8 cellular contexts compared by ENCODE assay signal in the genomic region with DNA sequence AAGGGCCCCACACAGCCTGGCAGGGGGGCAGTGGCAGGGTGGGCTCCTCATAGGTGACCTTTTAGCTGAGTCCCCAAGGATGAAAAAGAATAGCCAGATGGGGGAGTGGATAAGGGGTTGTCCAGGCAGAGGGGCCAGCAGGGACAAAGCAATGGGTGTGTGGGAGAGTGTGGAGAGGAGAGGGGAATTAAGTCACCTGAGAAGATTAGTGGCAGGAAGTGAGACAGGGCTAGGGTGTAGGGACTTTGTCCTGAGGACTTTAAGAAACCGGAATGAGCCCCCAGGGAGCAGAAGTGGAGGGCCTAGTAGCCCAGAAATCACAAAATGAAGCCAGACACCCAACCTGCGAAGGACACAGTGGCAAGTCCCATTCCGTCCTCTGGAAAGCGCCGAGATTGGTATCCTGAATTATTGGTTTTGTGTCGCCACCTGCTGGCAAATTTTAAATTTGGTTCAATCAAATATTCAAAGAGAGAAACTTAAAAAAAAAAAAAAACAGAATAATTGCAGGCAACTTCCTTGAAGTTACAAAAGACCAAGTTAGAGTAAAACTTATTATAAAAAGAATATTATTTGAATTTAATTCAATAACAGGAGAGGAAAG.
DNase-seq lines count a peak whose midpoint lies in the region; ATAC-seq and TF ChIP-seq lines count a peak whose summit lies in the region.

No MANE protein-coding gene starts in this region.

- H3K36me3 ChIP-seq in hepatocyte (replicated peaks; ENCODE audit: insufficient read depth, low read depth), result no peaks in the 10 kb centered on the region

- H3K4me1 ChIP-seq in hepatocyte (ENCODE audit: insufficient read depth), result no peaks in the 10 kb centered on the region

- no peaks in the 10 kb centered on the region for H3K9me3 ChIP-seq in hepatocyte (ENCODE audit: low read depth)

- H3K27me3 Mint-ChIP-seq in activated naive CD8-positive, alpha-beta T cell treated with anti-CD3 and anti-CD28 coated beads, Interleukin-2, amount 50 U/mL, for 24 hours, result peaks cover 5% of the 10 kb centered on the region

- H3K27ac Mint-ChIP-seq in activated naive CD8-positive, alpha-beta T cell treated with anti-CD3 and anti-CD28 coated beads, Interleukin-2, amount 50 U/mL, for 24 hours, result no peak overlapping the region

- H3K4me3 ChIP-seq in hepatocyte, result no peak overlapping the region

- H3K4me3 Mint-ChIP-seq in activated naive CD8-positive, alpha-beta T cell treated with anti-CD3 and anti-CD28 coated beads, Interleukin-2, amount 50 U/mL, for 24 hours, result no peak overlapping the region

- no peak for ATAC-seq in activated naive CD8-positive, alpha-beta T cell treated with anti-CD3 and anti-CD28 coated beads, Interleukin-2, amount 50 U/mL, for 24 hours
- ATAC-seq in HG03520 (IDR thresholded peaks at IDR 0.05; ENCODE audit: unreplicated experiment), result no peak

- no peak overlapping the region for H3K27ac ChIP-seq in hepatocyte

- WGBS in hepatocyte (ENCODE audit: low lambda C conversion rate, missing lambda C conversion rate), result 15% methylated on average over 6 of the region's 6 CpGs

- H3K36me3 Mint-ChIP-seq in activated naive CD8-positive, alpha-beta T cell treated with anti-CD3 and anti-CD28 coated beads, Interleukin-2, amount 50 U/mL, for 24 hours (ENCODE audit: low read depth), result no peaks in the 10 kb centered on the region

- H3K9me3 Mint-ChIP-seq in activated naive CD8-positive, alpha-beta T cell treated with anti-CD3 and anti-CD28 coated beads, Interleukin-2, amount 50 U/mL, for 24 hours, result no peaks in the 10 kb centered on the region

- TF ChIP-seq CTCF in hepatocyte (IDR thresholded peaks at IDR 0.05; ENCODE audit: poor library complexity), result peak; percentile 64

- DNase-seq in stimulated activated naive CD4-positive, alpha-beta T cell (lab: John Stamatoyannopoulos, UW), result peak in 5 of 6 experiments; percentile 1 to 39 (median 6)
- DNase-seq in stimulated activated naive CD4-positive, alpha-beta T cell treated with Interleukin-2 at 50 U/mL for 16 hours (lab: John Stamatoyannopoulos, UW), result no peak
- DNase-seq in KBM-7, result peak; percentile 76
- DNase-seq in OCI-M1 (lab: John Stamatoyannopoulos, UW), result peak; percentile 59
- peak; percentile 49 for DNase-seq in activated naive CD8-positive, alpha-beta T cell treated with anti-CD3 and anti-CD28 coated beads, Interleukin-2, amount 50 U/mL, for 24 hours
- peak; percentile 82 for DNase-seq in hepatocyte (ENCODE audit: low spot score)
- peak; percentile 4 to 60 (median 28) for DNase-seq in stimulated activated CD4-positive, alpha-beta T cell treated with anti-CD3 and anti-CD28 coated beads, Interleukin-12 subunit alpha, Interleukin-12 subunit beta, amount 100 ng/mL, for 48 hours (ENCODE audit: low read depth in 2 of 3, low spot score in 1 of 3)

- H3K4me1 Mint-ChIP-seq in activated naive CD8-positive, alpha-beta T cell treated with anti-CD3 and anti-CD28 coated beads, Interleukin-2, amount 50 U/mL, for 24 hours, result no peaks in the 10 kb centered on the region

- no peaks in the 10 kb centered on the region for H3K27me3 ChIP-seq in hepatocyte

- in situ Hi-C loops in KBM-7 (cut with MboI; ENCODE audit: low pct_unique_long_range_greater_than_20kb, low sequenced_read_pairs), result no loop called here

- no peaks in the 10 kb centered on the region for H4K20me1 ChIP-seq in hepatocyte (ENCODE audit: insufficient read depth, poor library complexity, severe bottlenecking)

- no peaks in the 10 kb centered on the region for H3K79me2 ChIP-seq in hepatocyte

- H3K9me2 ChIP-seq in hepatocyte (replicated peaks; ENCODE audit: insufficient read depth), result no peaks in the 10 kb centered on the region

- H2AFZ ChIP-seq in hepatocyte, result no peak overlapping the region

- H3K4me2 ChIP-seq in hepatocyte, result no peak overlapping the region
